In genomic region chr5:1007221-1007680, GRCh38 we compare ENCODE assay signal across 2 cellular contexts.
TF ChIP-seq lines count a peak whose summit lies in the region.

No MANE protein-coding gene starts in this region.

TF ChIP-seq in HepG2, 621 proteins besides CTCF, POLR2A, EP300 and RAD21:
- no peak for TF ChIP-seq ZNF800 (CRISPR knock-in tag; IDR thresholded peaks at IDR 0.05)
- TF ChIP-seq, protein P1, sequence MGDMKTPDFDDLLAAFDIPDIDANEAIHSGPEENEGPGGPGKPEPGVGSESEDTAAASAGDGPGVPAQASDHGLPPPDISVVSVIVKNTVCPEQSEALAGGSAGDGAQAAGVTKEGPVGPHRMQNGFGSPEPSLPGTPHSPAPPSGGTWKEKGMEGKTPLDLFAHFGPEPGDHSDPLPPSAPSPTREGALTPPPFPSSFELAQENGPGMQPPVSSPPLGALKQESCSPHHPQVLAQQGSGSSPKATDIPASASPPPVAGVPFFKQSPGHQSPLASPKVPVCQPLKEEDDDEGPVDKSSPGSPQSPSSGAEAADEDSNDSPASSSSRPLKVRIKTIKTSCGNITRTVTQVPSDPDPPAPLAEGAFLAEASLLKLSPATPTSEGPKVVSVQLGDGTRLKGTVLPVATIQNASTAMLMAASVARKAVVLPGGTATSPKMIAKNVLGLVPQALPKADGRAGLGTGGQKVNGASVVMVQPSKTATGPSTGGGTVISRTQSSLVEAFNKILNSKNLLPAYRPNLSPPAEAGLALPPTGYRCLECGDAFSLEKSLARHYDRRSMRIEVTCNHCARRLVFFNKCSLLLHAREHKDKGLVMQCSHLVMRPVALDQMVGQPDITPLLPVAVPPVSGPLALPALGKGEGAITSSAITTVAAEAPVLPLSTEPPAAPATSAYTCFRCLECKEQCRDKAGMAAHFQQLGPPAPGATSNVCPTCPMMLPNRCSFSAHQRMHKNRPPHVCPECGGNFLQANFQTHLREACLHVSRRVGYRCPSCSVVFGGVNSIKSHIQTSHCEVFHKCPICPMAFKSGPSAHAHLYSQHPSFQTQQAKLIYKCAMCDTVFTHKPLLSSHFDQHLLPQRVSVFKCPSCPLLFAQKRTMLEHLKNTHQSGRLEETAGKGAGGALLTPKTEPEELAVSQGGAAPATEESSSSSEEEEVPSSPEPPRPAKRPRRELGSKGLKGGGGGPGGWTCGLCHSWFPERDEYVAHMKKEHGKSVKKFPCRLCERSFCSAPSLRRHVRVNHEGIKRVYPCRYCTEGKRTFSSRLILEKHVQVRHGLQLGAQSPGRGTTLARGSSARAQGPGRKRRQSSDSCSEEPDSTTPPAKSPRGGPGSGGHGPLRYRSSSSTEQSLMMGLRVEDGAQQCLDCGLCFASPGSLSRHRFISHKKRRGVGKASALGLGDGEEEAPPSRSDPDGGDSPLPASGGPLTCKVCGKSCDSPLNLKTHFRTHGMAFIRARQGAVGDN (CRISPR knock-in tag; IDR thresholded peaks at IDR 0.05) = 0 out of 2 replicates have a peak, but pooled peaks have one; percentile 15
TF ChIP-seq in HepG2: peak in this region for 1.

TF ChIP-seq in SK-N-SH, 30 proteins besides CTCF, POLR2A, EP300 and RAD21 (continued from another document):
- no peak for TF ChIP-seq USF2 (IDR thresholded peaks at IDR 0.05; ENCODE audit: borderline replicate concordance, low read depth, low read length)
- TF ChIP-seq TCF12 (IDR thresholded peaks at IDR 0.05) = no peak
